In the genomic region with DNA sequence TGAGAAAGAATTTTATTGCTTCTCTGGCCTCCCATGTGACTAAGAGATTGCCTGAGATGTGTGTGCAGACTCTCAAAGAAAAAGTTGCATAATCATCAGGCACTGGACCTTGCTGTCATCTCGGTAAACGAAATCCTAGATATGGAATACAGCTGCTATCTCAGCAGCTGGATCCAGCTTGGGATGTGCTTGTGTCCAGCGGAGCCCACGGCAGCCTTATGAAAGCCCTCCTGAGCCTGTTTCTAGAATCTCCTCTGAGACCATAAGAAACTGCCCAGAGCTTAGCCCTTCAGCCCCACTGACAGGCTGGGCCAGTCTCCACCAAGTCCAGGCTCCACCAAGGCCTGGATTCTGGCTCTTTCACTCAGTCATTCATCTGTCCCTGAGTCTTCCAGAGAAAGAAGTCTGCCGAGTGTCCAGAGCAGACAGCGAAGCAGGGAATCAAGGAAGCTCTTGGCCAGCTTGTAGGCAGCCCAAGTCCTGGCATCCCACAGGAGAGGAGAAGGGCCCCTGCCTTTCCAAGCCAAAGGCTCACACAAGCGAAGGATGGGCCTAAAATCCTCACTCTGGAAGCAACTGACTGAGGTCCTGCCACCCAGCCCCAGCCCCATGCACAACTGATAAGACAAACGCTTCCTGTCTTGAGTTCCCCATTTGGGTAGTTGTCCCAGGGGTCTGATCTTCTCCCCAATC, we compare ENCODE assay signal across 24 cellular contexts.
DNase-seq lines count a peak whose midpoint lies in the region; ATAC-seq and TF ChIP-seq lines count a peak whose summit lies in the region.
"Had no signal": no experiment of that assay in that cellular context is flagged by ENCODE, and none has a peak within 500 bp of the region (broad histone marks: within the 10 kb centered on the region; RNA-seq: fewer than 3 reads in every experiment).

No MANE protein-coding gene starts in this region.

- peak; percentile 97 for ATAC-seq in Right ventricle myocardium inferior
- peak; percentile 76 to 90 for ATAC-seq in right cardiac atrium
- ATAC-seq in GM21786 (IDR thresholded peaks at IDR 0.05; ENCODE audit: unreplicated experiment): no peak
- ATAC-seq: activated CD4-positive, CD25-positive, alpha-beta regulatory T cell treated with anti-CD3 and anti-CD28 coated beads, Interleukin-2, amount 50 U/mL, for 24 hours; activated CD8-positive, alpha-beta T cell treated with anti-CD3 and anti-CD28 coated beads for 36 hours; activated naive CD8-positive, alpha-beta T cell treated with anti-CD3 and anti-CD28 coated beads, Interleukin-2, amount 50 U/mL, for 24 hours; gastrocnemius medialis; SK-N-SH treated with all-trans-retinoic acid at 6 μM for 48 hours had no signal

- in situ Hi-C loops in transverse colon (cut with MboI; ENCODE audit: low pct_ligation_motif_present in 1 of 4, low pct_unique_long_range_greater_than_20kb in 1 of 4, low sequenced_read_pairs in 3 of 4): loop anchor here in 2 of 4 donors (25.0 kb wide), 1 partner anchor 293 kb away; no protein-coding TSS in a partner anchor

- H3K4me1 ChIP-seq in right cardiac atrium (ENCODE audit: control insufficient read depth, insufficient read depth, low read length) (no peaks in the 10 kb centered on the region), transverse colon (no peaks in the 10 kb centered on the region)
- H3K4me1 ChIP-seq: gastrocnemius medialis had no signal

- no peaks in the 10 kb centered on the region for H3K9me3 ChIP-seq in right cardiac atrium (ENCODE audit: control insufficient read depth, low read length)
- H3K9me3 ChIP-seq in transverse colon: no peaks in the 10 kb centered on the region
- H3K9me3 ChIP-seq: gastrocnemius medialis, ovary had no signal

- 69% methylated on average over 8 of the region's 8 CpGs for WGBS in right cardiac atrium
- 80 to 81% methylated on average over 1 to 8 of the region's 8 CpGs for WGBS in transverse colon (ENCODE audit: low coverage in 1 of 2), 2 donors

- H3K4me3 ChIP-seq in cardiac fibroblast (replicated peaks in 1 of 2; ENCODE audit: low read depth in 2 of 2, low read length in 2 of 2) (no peak overlapping the region), right cardiac atrium (ENCODE audit: low read length) (no peak overlapping the region), transverse colon (no peak overlapping the region)
- H3K4me3 ChIP-seq: gastrocnemius medialis, ovary had no signal

- intact Hi-C loops in Right ventricle myocardium inferior (cut with DNase I) (no loop called here), cardiac septum (cut with DNase I) (no loop called here), right cardiac atrium (cut with DNase I) (no loop called here), transverse colon (cut with DNase I; ENCODE audit: low total_unique reads) (no loop called here)

- peak; percentile 52 for DNase-seq in Right ventricle myocardium inferior (ENCODE audit: missing footprints)
- no peak for DNase-seq in cardiac septum (ENCODE audit: low spot score)
- peak; percentile 50 to 69 for DNase-seq in cardiac fibroblast (ENCODE audit: low read depth in 2 of 2)
- peak; percentile 36 to 61 (median 43) for DNase-seq in right cardiac atrium
- DNase-seq in transverse colon: peak; percentile 13
- DNase-seq in H4 (ENCODE audit: low spot score): no peak
- no peak for DNase-seq in hepatic stellate cell (ENCODE audit: low spot score)
- DNase-seq: 8988T; activated CD8-positive, alpha-beta T cell treated with anti-CD3 and anti-CD28 coated beads for 36 hours; activated gamma-delta T cell; activated naive CD8-positive, alpha-beta T cell treated with anti-CD3 and anti-CD28 coated beads, Interleukin-2, amount 50 U/mL, for 24 hours; activated T-cell treated with anti-CD3 and anti-CD28 coated beads for 4 hours; AML-193; dermis blood vessel endothelial cell; gastrocnemius medialis; Kasumi-1; kidney glomerular epithelial cell; NCI-H1105; NCI-H510A treated with DMSO at 0.1 percent for 48 hours; NK-92 treated with Interleukin-12 subunit alpha and Interleukin-12 subunit beta, amount 100 ng/mL, for 24 hours; ovary had no signal

- H3K36me3 ChIP-seq in transverse colon: no peaks in the 10 kb centered on the region
- H3K36me3 ChIP-seq: gastrocnemius medialis, ovary had no signal

- no peak for TF ChIP-seq EP300 in transverse colon (IDR thresholded peaks at IDR 0.05; ENCODE audit: low read depth)

- H3K27ac ChIP-seq in right cardiac atrium (ENCODE audit: low read length) (no peak overlapping the region), transverse colon (peak overlapping the region in 1 of 4 donors; percentile 4)
- H3K27ac ChIP-seq: gastrocnemius medialis, ovary had no signal

- TF ChIP-seq CTCF in cardiac fibroblast (IDR thresholded peaks at IDR 0.05; ENCODE audit: low read depth, low read length): no peak
- no peak for TF ChIP-seq CTCF in transverse colon (IDR thresholded peaks at IDR 0.05)

- TF ChIP-seq POLR2A in transverse colon (IDR thresholded peaks at IDR 0.05): no peak

- H3K27me3 ChIP-seq in right cardiac atrium (ENCODE audit: control insufficient read depth, insufficient read depth): no peaks in the 10 kb centered on the region
- H3K27me3 ChIP-seq in transverse colon: no peaks in the 10 kb centered on the region
- H3K27me3 ChIP-seq: gastrocnemius medialis, ovary had no signal

Comparison
In these comparisons a context has a peak if more than half of its experiments do, and no peak if none do; other contexts are left out.
1. DNase-seq: peak in Right ventricle myocardium inferior (single experiment), cardiac fibroblast (2 of 2), right cardiac atrium (3 of 3) and transverse colon (single experiment); none in cardiac septum (single experiment), H4 (single experiment) and hepatic stellate cell (single experiment).